ENCODE assay signal across 2 cellular contexts in the genomic region with DNA sequence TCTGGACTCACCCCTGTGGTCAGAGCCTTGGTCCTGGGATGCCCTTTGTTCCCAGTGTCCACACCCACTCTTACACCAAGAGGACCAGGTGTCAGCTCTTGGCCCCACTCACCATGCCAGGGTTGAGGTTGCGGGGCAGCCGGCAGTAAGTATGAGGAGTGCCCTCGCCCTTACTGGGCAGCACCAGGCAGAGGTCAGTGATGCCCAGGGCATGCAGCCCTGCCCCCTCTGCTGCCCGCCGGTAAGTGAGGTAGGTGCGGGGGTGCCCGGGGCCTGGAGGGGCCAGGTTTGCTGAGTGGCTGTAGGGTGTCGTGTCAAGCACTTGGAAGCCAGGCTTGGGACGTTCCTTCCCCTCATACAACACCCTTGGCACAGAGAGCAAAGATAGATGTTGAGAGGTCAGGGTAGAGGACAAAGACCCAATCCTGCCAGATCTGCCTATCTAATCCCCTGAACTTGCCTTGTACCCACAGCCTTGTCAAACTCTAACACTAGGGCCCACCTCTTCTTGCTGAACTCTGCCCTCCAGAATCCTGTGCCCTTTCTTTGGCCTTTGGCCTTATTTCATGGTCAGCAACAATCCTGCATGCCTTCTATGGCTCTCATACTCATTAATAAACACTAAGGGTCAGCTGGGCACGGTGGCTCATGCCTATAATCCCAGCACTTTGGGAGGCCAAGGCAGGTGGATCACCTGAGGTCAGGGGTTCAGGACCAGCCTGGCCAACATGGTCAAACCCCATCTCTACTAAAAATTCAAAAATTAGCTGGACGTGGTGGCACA.
TF ChIP-seq lines count a peak whose summit lies in the region.

No MANE protein-coding gene starts in this region.

TF ChIP-seq in SK-N-SH, 30 proteins besides CTCF, POLR2A, EP300 and RAD21 (continued from another document):
- TF ChIP-seq GATA2 (CRISPR knock-in tag; IDR thresholded peaks at IDR 0.05): no peak
- TF ChIP-seq YY1 (IDR thresholded peaks at IDR 0.05; ENCODE audit: low read depth): no peak
- no peak for TF ChIP-seq REST (IDR thresholded peaks at IDR 0.05; ENCODE audit: low read depth, low read length)
- no peak for TF ChIP-seq SIN3A (IDR thresholded peaks at IDR 0.05; ENCODE audit: borderline replicate concordance, low read depth, low read length)

TF ChIP-seq in SK-N-SH treated with all-trans-retinoic acid at 6 μM for 48 hours, 23 proteins besides CTCF, POLR2A, EP300 and RAD21 (continued from another document):
- TF ChIP-seq, protein P1, sequence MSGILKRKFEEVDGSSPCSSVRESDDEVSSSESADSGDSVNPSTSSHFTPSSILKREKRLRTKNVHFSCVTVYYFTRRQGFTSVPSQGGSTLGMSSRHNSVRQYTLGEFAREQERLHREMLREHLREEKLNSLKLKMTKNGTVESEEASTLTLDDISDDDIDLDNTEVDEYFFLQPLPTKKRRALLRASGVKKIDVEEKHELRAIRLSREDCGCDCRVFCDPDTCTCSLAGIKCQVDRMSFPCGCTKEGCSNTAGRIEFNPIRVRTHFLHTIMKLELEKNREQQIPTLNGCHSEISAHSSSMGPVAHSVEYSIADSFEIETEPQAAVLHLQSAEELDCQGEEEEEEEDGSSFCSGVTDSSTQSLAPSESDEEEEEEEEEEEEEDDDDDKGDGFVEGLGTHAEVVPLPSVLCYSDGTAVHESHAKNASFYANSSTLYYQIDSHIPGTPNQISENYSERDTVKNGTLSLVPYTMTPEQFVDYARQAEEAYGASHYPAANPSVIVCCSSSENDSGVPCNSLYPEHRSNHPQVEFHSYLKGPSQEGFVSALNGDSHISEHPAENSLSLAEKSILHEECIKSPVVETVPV (CRISPR knock-in tag; IDR thresholded peaks at IDR 0.05): no peak
- TF ChIP-seq GLIS3 (CRISPR knock-in tag; IDR thresholded peaks at IDR 0.05) (no peak), ZFP30 (CRISPR knock-in tag; IDR thresholded peaks at IDR 0.05) (no peak), RARB (CRISPR knock-in tag; IDR thresholded peaks at IDR 0.05) (no peak), ZNF8 (CRISPR knock-in tag; IDR thresholded peaks at IDR 0.05) (no peak)
- TF ChIP-seq, protein P2, sequence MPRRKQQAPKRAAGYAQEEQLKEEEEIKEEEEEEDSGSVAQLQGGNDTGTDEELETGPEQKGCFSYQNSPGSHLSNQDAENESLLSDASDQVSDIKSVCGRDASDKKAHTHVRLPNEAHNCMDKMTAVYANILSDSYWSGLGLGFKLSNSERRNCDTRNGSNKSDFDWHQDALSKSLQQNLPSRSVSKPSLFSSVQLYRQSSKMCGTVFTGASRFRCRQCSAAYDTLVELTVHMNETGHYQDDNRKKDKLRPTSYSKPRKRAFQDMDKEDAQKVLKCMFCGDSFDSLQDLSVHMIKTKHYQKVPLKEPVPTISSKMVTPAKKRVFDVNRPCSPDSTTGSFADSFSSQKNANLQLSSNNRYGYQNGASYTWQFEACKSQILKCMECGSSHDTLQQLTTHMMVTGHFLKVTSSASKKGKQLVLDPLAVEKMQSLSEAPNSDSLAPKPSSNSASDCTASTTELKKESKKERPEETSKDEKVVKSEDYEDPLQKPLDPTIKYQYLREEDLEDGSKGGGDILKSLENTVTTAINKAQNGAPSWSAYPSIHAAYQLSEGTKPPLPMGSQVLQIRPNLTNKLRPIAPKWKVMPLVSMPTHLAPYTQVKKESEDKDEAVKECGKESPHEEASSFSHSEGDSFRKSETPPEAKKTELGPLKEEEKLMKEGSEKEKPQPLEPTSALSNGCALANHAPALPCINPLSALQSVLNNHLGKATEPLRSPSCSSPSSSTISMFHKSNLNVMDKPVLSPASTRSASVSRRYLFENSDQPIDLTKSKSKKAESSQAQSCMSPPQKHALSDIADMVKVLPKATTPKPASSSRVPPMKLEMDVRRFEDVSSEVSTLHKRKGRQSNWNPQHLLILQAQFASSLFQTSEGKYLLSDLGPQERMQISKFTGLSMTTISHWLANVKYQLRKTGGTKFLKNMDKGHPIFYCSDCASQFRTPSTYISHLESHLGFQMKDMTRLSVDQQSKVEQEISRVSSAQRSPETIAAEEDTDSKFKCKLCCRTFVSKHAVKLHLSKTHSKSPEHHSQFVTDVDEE (CRISPR knock-in tag; IDR thresholded peaks at IDR 0.05): no peak
